21 cellular contexts compared by ENCODE assay signal in the genomic region with DNA sequence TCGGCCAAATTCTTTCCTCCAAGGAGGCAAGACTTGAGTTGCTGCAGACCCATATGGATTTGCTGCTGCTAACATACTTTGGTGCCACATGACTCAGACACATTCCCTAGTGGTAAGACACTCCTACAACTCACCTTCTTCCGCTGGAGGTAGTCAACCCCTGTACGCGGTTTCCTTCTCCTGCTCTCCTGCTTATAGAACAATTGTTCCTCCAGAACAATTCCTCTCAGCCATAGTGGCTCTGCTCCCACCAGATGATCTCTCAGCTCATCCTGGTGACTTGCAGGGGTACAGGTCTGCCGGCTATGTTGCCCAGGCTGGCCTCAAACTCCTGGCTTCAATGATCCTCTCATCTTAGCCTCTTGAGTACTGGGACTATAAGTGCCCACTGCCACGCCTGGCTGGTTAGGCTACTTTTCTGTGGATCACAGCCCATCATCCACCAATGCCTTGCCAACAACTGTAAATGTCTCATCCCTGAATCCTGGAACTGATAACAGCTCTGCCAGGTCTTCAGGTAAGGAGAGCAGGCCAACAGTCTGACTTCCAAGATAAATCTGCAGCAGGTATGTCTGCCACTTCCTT. TPM values are rescaled to one million over a fixed set of nuclear protein-coding genes. Genes with fewer than 3 reads are reported as not detected.
"Had no signal": no experiment of that assay in that cellular context is flagged by ENCODE, and none has a peak within 500 bp of the region (broad histone marks: within the 10 kb centered on the region; RNA-seq: fewer than 3 reads in every experiment).

No MANE protein-coding gene starts in this region.

- H3K4me3 Mint-ChIP-seq: activated naive CD4-positive, alpha-beta T cell treated with anti-CD3 and anti-CD28 coated beads, Interleukin-2, amount 10 ng/mL, durations not matched to agents 7 days and 5 days; brain; natural killer cell treated with Interleukin-12 subunit alpha and Interleukin-12 subunit beta and Interleukin-15 and Interleukin-18, amount 100 ng/mL, for 72 hours had no signal

- H3K9me3 ChIP-seq: esophagus squamous epithelium, prostate gland, right lobe of liver, spleen, upper lobe of left lung had no signal

- ATAC-seq: natural killer cell treated with Interleukin-12 subunit alpha and Interleukin-12 subunit beta and Interleukin-15 and Interleukin-18, amount 100 ng/mL, for 72 hours; right lobe of liver had no signal

- H3K27ac Mint-ChIP-seq: activated naive CD4-positive, alpha-beta T cell treated with anti-CD3 and anti-CD28 coated beads, Interleukin-2, amount 10 ng/mL, durations not matched to agents 7 days and 5 days had no signal

- H3K27ac ChIP-seq: esophagus squamous epithelium, prostate gland, right lobe of liver, SK-N-MC, upper lobe of left lung had no signal

- DNase-seq: activated CD4-positive, alpha-beta T cell treated with anti-CD3 and anti-CD28 coated beads, Interleukin-2, amount 50 U/mL, for 48 hours; activated CD4-positive, CD25-positive, alpha-beta regulatory T cell; activated CD8-positive, alpha-beta memory T cell treated with anti-CD3 and anti-CD28 coated beads, Interleukin-2, amount 50 U/mL, for 4 hours; activated naive CD4-positive, alpha-beta T cell treated with anti-CD3 and anti-CD28 coated beads, Interleukin-2, amount 10 ng/mL, durations not matched to agents 7 days and 5 days; amygdala; esophagus squamous epithelium; foreskin fibroblast; mammary epithelial cell; occipital lobe; right lobe of liver; spleen; stimulated activated CD4-positive, alpha-beta T cell treated with anti-CD3 and anti-CD28 coated beads, Interleukin-2, amount 100 ng/mL, for 24 hours; stimulated activated naive CD4-positive, alpha-beta T cell had no signal

- H3K36me3 Mint-ChIP-seq: natural killer cell treated with Interleukin-12 subunit alpha and Interleukin-12 subunit beta and Interleukin-15 and Interleukin-18, amount 100 ng/mL, for 72 hours had no signal

- H3K9me3 Mint-ChIP-seq: activated naive CD4-positive, alpha-beta T cell treated with anti-CD3 and anti-CD28 coated beads, Interleukin-2, amount 10 ng/mL, durations not matched to agents 7 days and 5 days; brain; natural killer cell treated with Interleukin-12 subunit alpha and Interleukin-12 subunit beta and Interleukin-15 and Interleukin-18, amount 100 ng/mL, for 72 hours had no signal

- H3K4me1 ChIP-seq: prostate gland, right lobe of liver had no signal

- H3K4me3 ChIP-seq: esophagus squamous epithelium, prostate gland, right lobe of liver, SK-N-MC, spleen, upper lobe of left lung had no signal

- H3K27me3 ChIP-seq: esophagus squamous epithelium, right lobe of liver, spleen, upper lobe of left lung had no signal

- H3K27me3 Mint-ChIP-seq: brain; natural killer cell treated with Interleukin-12 subunit alpha and Interleukin-12 subunit beta and Interleukin-15 and Interleukin-18, amount 100 ng/mL, for 72 hours had no signal

RNA-seq across cellular contexts. Expression of gene CXCR6, which starts 2.4 kb away (rescaled TPM):
- total RNA-seq: chondrocyte, dermis microvascular lymphatic vessel endothelial cell, mammary epithelial cell, occipital lobe had no signal
- polyA plus RNA-seq: mammary epithelial cell had no signal

RNA-seq across cellular contexts. Expression of gene CCR9, which starts 54.5 kb away (rescaled TPM):
- total RNA-seq: chondrocyte; dermis microvascular lymphatic vessel endothelial cell; esophagus squamous epithelium; mammary epithelial cell; natural killer cell treated with Interleukin-12 subunit alpha and Interleukin-12 subunit beta and Interleukin-15 and Interleukin-18, amount 100 ng/mL, for 72 hours; T-helper 1 cell treated with Interleukin-12 subunit alpha and Interleukin-12 subunit beta and Interleukin-4 antibody, amounts not matched to agents 30 ng/mL and 1 ng/mL, for 36 hours had no signal
- polyA plus RNA-seq: mammary epithelial cell had no signal
